In genomic region chr17:55895112-55895759, GRCh38 we compare ENCODE assay signal across 1 cellular context.
TF ChIP-seq lines count a peak whose summit lies in the region.

No MANE protein-coding gene starts in this region.

TF ChIP-seq in K562, 482 proteins besides CTCF, POLR2A, EP300 and RAD21:
- TF ChIP-seq CBFA2T2 (conservative IDR thresholded peaks at IDR 0.05) (peak; percentile 25; the same call in 1 of the 2 replicates), RAD51 (IDR thresholded peaks at IDR 0.05; ENCODE audit: borderline replicate concordance, low read depth) (peak; percentile 79), FOXA1 (IDR thresholded peaks at IDR 0.05; ENCODE audit: borderline replicate concordance) (no peak), TFE3 (CRISPR knock-in tag; IDR thresholded peaks at IDR 0.05) (peak; percentile 91)
